In the genomic region with DNA sequence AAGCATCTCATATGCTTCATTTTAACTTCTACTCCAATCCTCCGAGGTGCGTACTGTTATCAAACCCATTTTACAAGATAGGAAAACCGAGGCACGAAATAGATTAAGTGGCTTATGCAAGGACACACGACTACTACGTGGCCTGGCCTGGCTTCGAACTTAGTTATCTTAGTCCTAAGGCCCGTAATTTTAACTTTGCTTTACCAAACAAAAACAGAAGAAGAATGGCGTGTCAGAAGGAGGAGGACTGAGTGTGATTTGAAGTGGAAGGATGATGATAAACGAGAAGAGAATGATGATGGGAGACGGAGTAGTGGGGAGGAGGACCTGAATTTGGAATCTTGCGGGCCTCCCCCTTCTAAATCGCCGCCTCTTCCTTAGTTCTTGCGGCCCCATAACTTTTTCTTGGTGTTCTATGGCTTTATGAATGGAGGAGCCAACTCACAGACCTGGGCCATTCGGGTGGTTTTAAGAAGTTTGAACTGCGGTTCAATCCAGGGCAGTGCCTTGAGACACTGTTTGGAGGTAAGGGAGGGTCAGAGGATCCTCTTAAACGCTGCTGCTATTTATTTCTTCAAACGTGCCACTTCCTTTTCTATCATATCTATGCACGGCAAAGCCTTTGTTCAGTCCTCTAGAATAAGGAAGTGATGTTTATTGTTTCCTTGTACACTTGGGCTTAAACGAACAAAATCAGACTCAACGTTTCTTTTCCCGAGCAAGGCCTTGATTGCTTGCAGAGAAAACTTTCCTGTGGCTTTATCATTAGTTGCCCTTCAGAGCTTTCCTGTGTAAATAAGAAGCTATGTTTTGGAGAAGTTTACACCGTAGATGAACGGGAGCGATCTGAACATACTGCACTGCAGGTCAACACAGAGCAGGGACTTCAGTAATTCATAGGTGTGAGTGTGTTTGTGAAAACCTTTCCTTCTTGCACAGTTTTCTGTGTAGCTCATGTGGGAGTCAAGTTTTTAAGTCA, we compare ENCODE assay signal across 8 cellular contexts. TPM values are rescaled to one million over a fixed set of nuclear protein-coding genes. Genes with fewer than 3 reads are reported as not detected.
A peak's percentile ranks its signal among the peaks of the same experiment; 100 is the strongest.
DNase-seq lines count a peak whose midpoint lies in the region; ATAC-seq and TF ChIP-seq lines count a peak whose summit lies in the region.

No MANE protein-coding gene starts in this region.

- no peak for TF ChIP-seq CTCF in VCaP (conservative IDR thresholded peaks at IDR 0.05)
- TF ChIP-seq CTCF in fibroblast of mammary gland (conservative IDR thresholded peaks at IDR 0.05; ENCODE audit: control insufficient read depth, insufficient read depth, low read depth, low read length), result no peak
- TF ChIP-seq CTCF in progenitor cell of endocrine pancreas (IDR thresholded peaks at IDR 0.05; ENCODE audit: unreplicated experiment), result no peak

- H3K27me3 Mint-ChIP-seq in progenitor cell of endocrine pancreas, result no peaks in the 10 kb centered on the region

- H3K4me3 Mint-ChIP-seq in progenitor cell of endocrine pancreas (ENCODE audit: low read depth), result peak overlapping the region; percentile 90

- peak overlapping the region; percentile 90 for H3K4me3 ChIP-seq in fibroblast of mammary gland (ENCODE audit: control insufficient read depth, low read depth, low read length)

- H3K4me1 Mint-ChIP-seq in progenitor cell of endocrine pancreas (ENCODE audit: low read depth), result peaks cover 24% of the 10 kb centered on the region

- no peaks in the 10 kb centered on the region for H3K9me3 Mint-ChIP-seq in progenitor cell of endocrine pancreas (ENCODE audit: low read depth)

- H3K36me3 Mint-ChIP-seq in progenitor cell of endocrine pancreas (ENCODE audit: insufficient read depth), result peaks cover 2% of the 10 kb centered on the region

- ATAC-seq in HG03378 (IDR thresholded peaks at IDR 0.05; ENCODE audit: unreplicated experiment) (peak; percentile 27), HG03097 (IDR thresholded peaks at IDR 0.05; ENCODE audit: low FRiP score, unreplicated experiment) (no peak), GM21786 (IDR thresholded peaks at IDR 0.05; ENCODE audit: unreplicated experiment) (no peak)

- peak overlapping the region; percentile 100 for H3K27ac Mint-ChIP-seq in progenitor cell of endocrine pancreas

- DNase-seq in DMS53 treated with DMSO at 0.1 percent for 48 hours (lab: John Stamatoyannopoulos, UW; ENCODE audit: unreplicated experiment) (peak; percentile 18), fibroblast of mammary gland (ENCODE audit: low read depth) (no peak), progenitor cell of endocrine pancreas (ENCODE audit: low spot score, unreplicated experiment) (no peak), ureter (ENCODE audit: low spot score) (no peak)

- peak overlapping the region; percentile 96 for H3K27ac ChIP-seq in VCaP

RNA-seq across cellular contexts. Expression of a gene that starts 0.8 kb away (rescaled TPM):
- total RNA-seq in progenitor cell of endocrine pancreas (55.4 and 56.4 TPM in 2 replicates), ureter (39.2 TPM)

RNA-seq across cellular contexts. Expression of a gene that starts 8.9 kb away (rescaled TPM):
- total RNA-seq in progenitor cell of endocrine pancreas (14.8 and 15.8 TPM in 2 replicates), ureter (15.0 TPM)
